ENCODE assay signal across 7 cellular contexts in the genomic region with DNA sequence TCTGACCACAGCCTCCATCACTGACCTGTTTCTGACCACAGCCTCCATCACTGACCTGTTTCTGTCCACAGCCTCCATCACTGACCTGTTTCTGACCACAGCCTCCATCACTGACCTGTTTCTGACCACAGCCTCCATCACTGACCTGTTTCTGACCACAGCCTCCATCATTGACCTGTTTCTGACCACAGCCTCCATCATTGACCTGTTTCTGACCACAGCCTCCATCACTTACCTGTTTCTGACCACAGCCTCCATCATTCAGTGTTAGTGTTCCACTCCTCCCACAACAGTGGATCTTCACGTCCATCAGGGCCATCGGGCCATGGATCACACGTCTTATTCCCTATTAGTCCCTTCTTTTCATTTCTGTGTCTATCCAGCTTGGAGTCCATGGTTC. TPM values are rescaled to one million over a fixed set of nuclear protein-coding genes. Genes with fewer than 3 reads are reported as not detected.
DNase-seq lines count a peak whose midpoint lies in the region; ATAC-seq, FAIRE-seq and TF ChIP-seq lines count a peak whose summit lies in the region.
"Not testable (repeated sequence)": the region's sequence is repeated elsewhere in the genome, so short reads cannot be mapped to it uniquely, and the experiment has no call there.

No MANE protein-coding gene starts in this region.

- H3K27ac Mint-ChIP-seq in activated CD8-positive, alpha-beta T cell treated with anti-CD3 and anti-CD28 coated beads, Interleukin-2, amount 10 ng/mL, durations not matched to agents 7 days and 5 days = peak overlapping the region; percentile 45
- H3K27ac Mint-ChIP-seq in activated T-helper 17 cell treated with anti-CD3 and anti-CD28 coated beads, Interleukin-2, amount 50 U/mL, for 72 hours = peak overlapping the region; percentile 65
- H3K27ac Mint-ChIP-seq in immature natural killer cell = peak overlapping the region; percentile 44 to 82 (median 76)
- peak overlapping the region; percentile 68 to 85 for H3K27ac Mint-ChIP-seq in natural killer cell
- H3K27ac Mint-ChIP-seq in stimulated activated naive B cell treated with anti-CD40 and anti-IgM and Interleukin-4, amounts not matched to agents 10 μg/mL and 1 μg/mL and 100 μg/mL, for 72 hours = peak overlapping the region; percentile 21

- not testable (repeated sequence) for H3K9ac ChIP-seq in GM12878 (ENCODE audit: control insufficient read depth, insufficient read depth, low read length)

- H3K4me1 ChIP-seq in GM12878 (ENCODE audit: control insufficient read depth, insufficient read depth, low read length) = not testable (repeated sequence)

- not testable (repeated sequence) for H4K20me1 ChIP-seq in GM12878 (ENCODE audit: control insufficient read depth, insufficient read depth)

- H3K79me2 ChIP-seq in GM12878 (ENCODE audit: control insufficient read depth, insufficient read depth, low read length) = not testable (repeated sequence)

- H3K27me3 Mint-ChIP-seq in activated CD8-positive, alpha-beta T cell treated with anti-CD3 and anti-CD28 coated beads, Interleukin-2, amount 10 ng/mL, durations not matched to agents 7 days and 5 days (ENCODE audit: low read depth); activated T-helper 17 cell treated with anti-CD3 and anti-CD28 coated beads, Interleukin-2, amount 50 U/mL, for 72 hours; immature natural killer cell (ENCODE audit: low read depth in 3 of 3); natural killer cell (ENCODE audit: low read depth in 2 of 2); stimulated activated naive B cell treated with anti-CD40 and anti-IgM and Interleukin-4, amounts not matched to agents 10 μg/mL and 1 μg/mL and 100 μg/mL, for 72 hours: not testable (repeated sequence)

- RAD21 ChIA-PET in GM12878 (lab: Charles Lee; ENCODE audit: unreplicated experiment) = not testable (repeated sequence)

- H2AFZ ChIP-seq in GM12878 (ENCODE audit: control insufficient read depth, low read depth, low read length) = not testable (repeated sequence)

- SMC1A ChIA-PET in GM12878 (lab: Charles Lee; ENCODE audit: uncharacterized antibody, unreplicated experiment) = interaction anchor here (1.7 kb wide), 1 partner anchor 14 kb away, joined by 4 read pairs; no protein-coding TSS in a partner anchor

- not testable (repeated sequence) for H3K9me3 ChIP-seq in GM12878 (replicated peaks; ENCODE audit: control insufficient read depth, insufficient read depth, low read length)

- not testable (repeated sequence) for BruUV-seq in GM12878 (replicated peaks; lab: Mats Ljungman, UMichigan)

- TF ChIP-seq EP300 in GM12878 (IDR thresholded peaks at IDR 0.05; ENCODE audit: borderline replicate concordance in 1 of 2, control insufficient read depth in 1 of 2, low read depth in 2 of 2, low read length in 2 of 2) = not testable (repeated sequence)

- TF ChIP-seq POLR2A in GM12878 (IDR thresholded peaks at IDR 0.05; ENCODE audit: low read depth, low read length) = not testable (repeated sequence)

- in situ Hi-C loops in GM12878 (cut with MboI) = not testable (repeated sequence)

- H3K4me3 ChIP-seq in GM12878 = not testable (repeated sequence)

- peaks cover 23% of the 10 kb centered on the region for H3K4me1 Mint-ChIP-seq in activated CD8-positive, alpha-beta T cell treated with anti-CD3 and anti-CD28 coated beads, Interleukin-2, amount 10 ng/mL, durations not matched to agents 7 days and 5 days (ENCODE audit: low read depth)
- H3K4me1 Mint-ChIP-seq in activated T-helper 17 cell treated with anti-CD3 and anti-CD28 coated beads, Interleukin-2, amount 50 U/mL, for 72 hours = peaks cover 26% of the 10 kb centered on the region
- peaks cover 40 to 55% of the 10 kb centered on the region in 2 donors for H3K4me1 Mint-ChIP-seq in immature natural killer cell
- H3K4me1 Mint-ChIP-seq in natural killer cell = peaks cover 34 to 41% of the 10 kb centered on the region in 2 donors
- H3K4me1 Mint-ChIP-seq in stimulated activated naive B cell treated with anti-CD40 and anti-IgM and Interleukin-4, amounts not matched to agents 10 μg/mL and 1 μg/mL and 100 μg/mL, for 72 hours = peaks cover 8 to 15% of the 10 kb centered on the region in 2 donors

- FAIRE-seq in GM12878 (lab: Jason Lieb, UNC) = not testable (repeated sequence)

- intact Hi-C loops in GM12878 (cut with micrococcal nuclease; ENCODE audit: unreplicated experiment); natural killer cell (cut with micrococcal nuclease): not testable (repeated sequence)

- not testable (repeated sequence) for TF ChIP-seq CTCF in GM12878 (IDR thresholded peaks at IDR 0.05 in 2 of 3, conservative IDR thresholded peaks at IDR 0.05 in 1 of 3; ENCODE audit: control insufficient read depth in 2 of 3, extremely low read depth in 1 of 3, insufficient read depth in 1 of 3, low read depth in 3 of 3, low read length in 3 of 3); natural killer cell (IDR thresholded peaks at IDR 0.05)

- not testable (repeated sequence) for H3K27me3 ChIP-seq in GM12878 (replicated peaks in 1 of 2; ENCODE audit: control insufficient read depth in 2 of 2, insufficient read depth in 2 of 2, low read length in 1 of 2)

- H3K27ac ChIP-seq in GM12878 (ENCODE audit: control insufficient read depth, insufficient read depth) = not testable (repeated sequence)

- not testable (repeated sequence) for H3K9me3 Mint-ChIP-seq in activated CD8-positive, alpha-beta T cell treated with anti-CD3 and anti-CD28 coated beads, Interleukin-2, amount 10 ng/mL, durations not matched to agents 7 days and 5 days (ENCODE audit: insufficient read depth); activated T-helper 17 cell treated with anti-CD3 and anti-CD28 coated beads, Interleukin-2, amount 50 U/mL, for 72 hours; immature natural killer cell; natural killer cell; stimulated activated naive B cell treated with anti-CD40 and anti-IgM and Interleukin-4, amounts not matched to agents 10 μg/mL and 1 μg/mL and 100 μg/mL, for 72 hours

- POLR2A ChIA-PET in activated CD8-positive, alpha-beta T cell treated with anti-CD3 and anti-CD28 coated beads, Interleukin-2, amount 10 ng/mL, durations not matched to agents 7 days and 5 days (lab: Charles Lee) = interaction anchor here (0.8 kb wide), 1 partner anchor 343 kb away, joined by 3 read pairs; no protein-coding TSS in a partner anchor
- POLR2A ChIA-PET in GM12878 (lab: Charles Lee) = interaction anchor here (1.0 kb wide), 1 partner anchor 11 kb away, joined by 3 read pairs; no protein-coding TSS in a partner anchor

- 100% methylated on average over 3 of the region's 3 CpGs for WGBS in GM12878 (ENCODE audit: insufficient coverage, insufficient replicate concordance, low lambda C conversion rate, missing lambda C conversion rate)

- not testable (repeated sequence) for TF ChIP-seq RAD21 in GM12878 (IDR thresholded peaks at IDR 0.05; ENCODE audit: insufficient read depth, low read depth, low read length)

- not testable (repeated sequence) for H3K4me3 Mint-ChIP-seq in activated CD8-positive, alpha-beta T cell treated with anti-CD3 and anti-CD28 coated beads, Interleukin-2, amount 10 ng/mL, durations not matched to agents 7 days and 5 days; activated T-helper 17 cell treated with anti-CD3 and anti-CD28 coated beads, Interleukin-2, amount 50 U/mL, for 72 hours; natural killer cell; stimulated activated naive B cell treated with anti-CD40 and anti-IgM and Interleukin-4, amounts not matched to agents 10 μg/mL and 1 μg/mL and 100 μg/mL, for 72 hours
- H3K4me3 Mint-ChIP-seq in immature natural killer cell = peak overlapping the region in 4 of 5 donors; percentile 59 to 76 (median 70)

- H3K36me3 ChIP-seq in GM12878 (ENCODE audit: control insufficient read depth in 2 of 2, insufficient read depth in 2 of 2, low read length in 1 of 2) = peaks cover under 1 to 16% of the 10 kb centered on the region in 2 experiments

- not testable (repeated sequence) for H3K4me2 ChIP-seq in GM12878 (ENCODE audit: control insufficient read depth, insufficient read depth)

- peaks cover 57% of the 10 kb centered on the region for H3K36me3 Mint-ChIP-seq in activated CD8-positive, alpha-beta T cell treated with anti-CD3 and anti-CD28 coated beads, Interleukin-2, amount 10 ng/mL, durations not matched to agents 7 days and 5 days (ENCODE audit: low read depth)
- peaks cover 55% of the 10 kb centered on the region for H3K36me3 Mint-ChIP-seq in activated T-helper 17 cell treated with anti-CD3 and anti-CD28 coated beads, Interleukin-2, amount 50 U/mL, for 72 hours (ENCODE audit: low read depth)
- peaks cover 23 to 43% (median 28%) of the 10 kb centered on the region in 3 donors for H3K36me3 Mint-ChIP-seq in immature natural killer cell
- H3K36me3 Mint-ChIP-seq in natural killer cell = peaks cover 19% of the 10 kb centered on the region
- peaks cover 31 to 66% of the 10 kb centered on the region in 2 donors for H3K36me3 Mint-ChIP-seq in stimulated activated naive B cell treated with anti-CD40 and anti-IgM and Interleukin-4, amounts not matched to agents 10 μg/mL and 1 μg/mL and 100 μg/mL, for 72 hours

- CTCF ChIA-PET in activated CD8-positive, alpha-beta T cell treated with anti-CD3 and anti-CD28 coated beads, Interleukin-2, amount 10 ng/mL, durations not matched to agents 7 days and 5 days (lab: Charles Lee); GM12878 (lab: Yijun Ruan, JAX): not testable (repeated sequence)

- DNase-seq in activated CD4-positive, CD25-positive, alpha-beta regulatory T cell treated with anti-CD3 and anti-CD28 coated beads, Interleukin-2, amount 50 U/mL, for 72 hours = peak; percentile 31
- not testable (repeated sequence) for DNase-seq in activated CD8-positive, alpha-beta T cell treated with anti-CD3 and anti-CD28 coated beads, Interleukin-2, amount 10 ng/mL, durations not matched to agents 7 days and 5 days; GM12878 (ENCODE audit: low read depth, low spot score); immature natural killer cell; natural killer cell; stimulated activated naive B cell treated with anti-CD40 and anti-IgM and Interleukin-4, amounts not matched to agents 10 μg/mL and 1 μg/mL and 100 μg/mL, for 72 hours

- ATAC-seq in activated CD8-positive, alpha-beta T cell treated with anti-CD3 and anti-CD28 coated beads, Interleukin-2, amount 10 ng/mL, durations not matched to agents 7 days and 5 days; activated T-helper 17 cell treated with anti-CD3 and anti-CD28 coated beads, Interleukin-2, amount 50 U/mL, for 72 hours (replicated peaks); GM12878; natural killer cell; stimulated activated naive B cell treated with anti-CD40 and anti-IgM and Interleukin-4, amounts not matched to agents 10 μg/mL and 1 μg/mL and 100 μg/mL, for 72 hours (replicated peaks): not testable (repeated sequence)

RNA-seq across cellular contexts. Expression of a gene that starts 24.7 kb away (rescaled TPM):
- 10 to 100 TPM; 71.7 to 78.0 TPM for total RNA-seq in activated CD8-positive, alpha-beta T cell treated with anti-CD3 and anti-CD28 coated beads, Interleukin-2, amount 10 ng/mL, durations not matched to agents 7 days and 5 days
- total RNA-seq in activated T-helper 17 cell treated with anti-CD3 and anti-CD28 coated beads, Interleukin-2, amount 50 U/mL, for 72 hours = 10 to 100 TPM; 65.2 to 84.9 TPM
- 20.2 and 24.3 TPM in 2 replicates for total RNA-seq in GM12878 (2013; cell fraction: nucleolus; rRNA removed)
- total RNA-seq in GM12878 (2014; rRNA removed) (62.4 and 78.7 TPM in 2 replicates), GM12878 (2014; rRNA removed; fragmentation: Illumina TruSeq; extraction: Trizol) (79.8 TPM in 2 replicates), GM12878 (2021) (64.7 and 68.4 TPM in 2 replicates), natural killer cell (10 to 100 TPM; 20.9 to 35.1 (median 30.2) TPM)
- polyA plus RNA-seq in GM12878 (2011; ENCODE audit: low read depth) = 32.1 TPM
- polyA plus RNA-seq in GM12878 (2011; rRNA removed) (83.2 and 128 TPM in 2 replicates), GM12878 (2014; fragmentation: Illumina TruSeq; extraction: Trizol) (82.8 and 96.8 TPM in 2 replicates), GM12878 (2014; fragmentation: Nextera tagmentation; extraction: Ambion mirVana) (10 to 100 TPM; 50.0 to 59.0 TPM), GM12878 (2014; rRNA removed) (58.8 and 69.0 TPM in 2 replicates), GM12878 (2016; fragmentation: Nextera tagmentation; extraction: Ambion mirVana) (100 to 1,000 TPM; 193 to 194 TPM), immature natural killer cell (10 to 100 TPM in 2 of 3 donors, 1 to 10 TPM in 1; 8.2 to 20.1 (median 11.9) TPM)
- polyA plus RNA-seq in GM12878 (2011; cell fraction: cytosol; rRNA removed) = 24.7 and 28.4 TPM in 2 replicates
- 23.4 and 27.3 TPM in 2 replicates for polyA plus RNA-seq in GM12878 (2011; cell fraction: nucleus; rRNA removed)
- 39.0 and 43.5 TPM in 2 replicates for polyA plus RNA-seq in GM12878 (2012)
- polyA minus RNA-seq in GM12878 (2011; rRNA and poly(A)+ RNA removed) = 20.9 and 26.8 TPM in 2 replicates
- polyA minus RNA-seq in GM12878 (2011; cell fraction: cytosol; rRNA and poly(A)+ RNA removed) = 12.2 and 14.6 TPM in 2 replicates
- polyA minus RNA-seq in GM12878 (2011; cell fraction: nucleus; rRNA and poly(A)+ RNA removed) = 6.6 and 7.8 TPM in 2 replicates

RNA-seq across cellular contexts. Expression of a gene that starts 25.0 kb away (rescaled TPM):
- total RNA-seq in activated CD8-positive, alpha-beta T cell treated with anti-CD3 and anti-CD28 coated beads, Interleukin-2, amount 10 ng/mL, durations not matched to agents 7 days and 5 days = 10 to 100 TPM; 24.9 to 26.9 TPM
- 10 to 100 TPM; 17.0 to 23.6 TPM for total RNA-seq in activated T-helper 17 cell treated with anti-CD3 and anti-CD28 coated beads, Interleukin-2, amount 50 U/mL, for 72 hours
- 36.9 and 37.3 TPM in 2 replicates for total RNA-seq in GM12878 (2013; cell fraction: nucleolus; rRNA removed)
- total RNA-seq in GM12878 (2014; rRNA removed) (10.8 and 16.4 TPM in 2 replicates), GM12878 (2014; rRNA removed; fragmentation: Illumina TruSeq; extraction: Trizol) (16.6 and 17.3 TPM in 2 replicates), GM12878 (2021) (12.8 and 12.9 TPM in 2 replicates), natural killer cell (10 to 100 TPM; 13.2 to 17.9 (median 16.9) TPM)
- 4.6 TPM for polyA plus RNA-seq in GM12878 (2011; ENCODE audit: low read depth)
- polyA plus RNA-seq in GM12878 (2011; rRNA removed) (23.7 and 40.1 TPM in 2 replicates), GM12878 (2014; fragmentation: Illumina TruSeq; extraction: Trizol) (11.4 and 12.9 TPM in 2 replicates), GM12878 (2014; fragmentation: Nextera tagmentation; extraction: Ambion mirVana) (10 to 100 TPM; 10.6 to 11.5 TPM), GM12878 (2014; rRNA removed) (13.6 and 15.1 TPM in 2 replicates), GM12878 (2016; fragmentation: Nextera tagmentation; extraction: Ambion mirVana) (10 to 100 TPM; 22.7 to 22.9 TPM), immature natural killer cell (10 to 100 TPM; 16.9 to 37.8 (median 21.0) TPM)
- polyA plus RNA-seq in GM12878 (2011; cell fraction: cytosol; rRNA removed) = 7.6 and 8.0 TPM in 2 replicates
- polyA plus RNA-seq in GM12878 (2011; cell fraction: nucleus; rRNA removed) = 14.7 and 18.9 TPM in 2 replicates
- 9.9 and 11.1 TPM in 2 replicates for polyA plus RNA-seq in GM12878 (2012)
- 3.0 and 3.9 TPM in 2 replicates for polyA minus RNA-seq in GM12878 (2011; rRNA and poly(A)+ RNA removed)
- polyA minus RNA-seq in GM12878 (2011; cell fraction: cytosol; rRNA and poly(A)+ RNA removed) = 2.8 and 6.4 TPM in 2 replicates
- polyA minus RNA-seq in GM12878 (2011; cell fraction: nucleus; rRNA and poly(A)+ RNA removed) = 4.5 and 4.6 TPM in 2 replicates

Comparison
In these comparisons a context has a peak if more than half of its experiments do, and no peak if none do; other contexts are left out.
1. H3K27ac Mint-ChIP-seq: peak in every context shown above with its lines; median percentile 76 in immature natural killer cell; 76 in natural killer cell; 65 in activated T-helper 17 cell treated with anti-CD3 and anti-CD28 coated beads, Interleukin-2, amount 50 U/mL, for 72 hours; 45 in activated CD8-positive, alpha-beta T cell treated with anti-CD3 and anti-CD28 coated beads, Interleukin-2, amount 10 ng/mL, durations not matched to agents 7 days and 5 days; 21 in stimulated activated naive B cell treated with anti-CD40 and anti-IgM and Interleukin-4, amounts not matched to agents 10 μg/mL and 1 μg/mL and 100 μg/mL, for 72 hours.